ENCODE assay signal across 8 cellular contexts in the genomic region with DNA sequence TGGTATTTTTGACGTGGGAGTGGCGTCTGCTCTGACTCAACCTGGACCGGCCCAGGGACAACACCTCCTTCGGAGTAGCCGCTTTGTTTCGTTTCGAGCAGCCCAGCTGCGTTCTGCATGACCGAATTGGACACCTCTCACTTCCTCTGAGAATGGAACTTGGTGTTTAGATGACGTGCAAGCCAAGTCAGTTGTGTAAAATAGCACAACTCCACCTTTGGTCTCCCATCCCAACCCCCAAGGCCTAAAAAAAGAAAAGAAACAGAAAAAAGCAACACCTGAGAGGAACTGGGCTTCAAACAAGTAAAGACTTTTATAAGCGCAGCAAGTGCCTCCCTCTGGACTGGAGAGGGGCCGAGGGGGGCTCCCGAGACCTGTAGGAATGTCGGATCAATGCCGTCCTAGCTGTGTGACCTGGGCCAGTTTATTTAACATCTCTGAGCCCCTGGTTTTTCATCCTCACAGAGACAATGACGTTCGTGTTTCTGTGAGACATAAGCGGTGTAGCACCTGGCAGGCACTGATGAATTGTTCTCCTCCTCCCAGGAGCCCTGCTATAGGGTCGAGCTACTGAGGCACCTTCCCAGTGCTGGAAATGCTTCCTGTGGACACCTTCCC. TPM values are rescaled to one million over a fixed set of nuclear protein-coding genes. Genes with fewer than 3 reads are reported as not detected.
DNase-seq lines count a peak whose midpoint lies in the region; FAIRE-seq and TF ChIP-seq lines count a peak whose summit lies in the region.

No MANE protein-coding gene starts in this region.

- CTCF ChIA-PET in activated naive CD4-positive, alpha-beta T cell treated with anti-CD3 and anti-CD28 coated beads for 36 hours (lab: Charles Lee), result interaction anchor here (0.5 to 6.1 kb wide), 7 partner anchors 9 to 189 kb away, joined by 4 to 64 read pairs (median 47); a partner anchor contains a TSS

- H3K27me3 ChIP-seq in OCI-LY1 (ENCODE audit: insufficient read depth, low read length) (no peaks in the 10 kb centered on the region), thyroid gland (no peaks in the 10 kb centered on the region)

- no peaks in the 10 kb centered on the region for H4K20me1 ChIP-seq in OCI-LY1 (ENCODE audit: insufficient read depth, low read length)

- peak overlapping the region; percentile 84 for H3K9ac ChIP-seq in OCI-LY1 (ENCODE audit: low read length)

- DNase-seq in GM12892 (ENCODE audit: insufficient read length), result peak; percentile 65
- DNase-seq in H4 (ENCODE audit: low spot score), result peak; percentile 87
- DNase-seq in activated naive CD4-positive, alpha-beta T cell treated with anti-CD3 and anti-CD28 coated beads for 36 hours, result peak; percentile 92
- peak; percentile 50 to 95 for DNase-seq in lung microvascular endothelial cell (ENCODE audit: low read depth in 2 of 2)
- peak; percentile 93 to 94 for DNase-seq in thyroid gland
- no peak for DNase-seq in NCI-H2227 (lab: John Stamatoyannopoulos, UW; ENCODE audit: unreplicated experiment)
- DNase-seq in SW 1271 (lab: John Stamatoyannopoulos, UW), result no peak

- peak overlapping the region; percentile 74 for H3K4me3 Mint-ChIP-seq in activated naive CD4-positive, alpha-beta T cell treated with anti-CD3 and anti-CD28 coated beads for 36 hours

- H3K4me3 ChIP-seq in OCI-LY1 (ENCODE audit: low read depth, low read length, poor library complexity, severe bottlenecking) (peak overlapping the region; percentile 47), thyroid gland (replicated peaks in 1 of 3) (no peak overlapping the region)

- no peaks in the 10 kb centered on the region for H3K9me2 ChIP-seq in OCI-LY1 (ENCODE audit: low read depth, low read length)

- no peaks in the 10 kb centered on the region for H3K27me3 Mint-ChIP-seq in activated naive CD4-positive, alpha-beta T cell treated with anti-CD3 and anti-CD28 coated beads for 36 hours (ENCODE audit: low read depth)

- H3F3A ChIP-seq in OCI-LY1 (ENCODE audit: insufficient read depth, low read length), result peaks cover 7% of the 10 kb centered on the region; the same call in 1 of the 2 replicates

- peak overlapping the region; percentile 80 for H3K4me2 ChIP-seq in OCI-LY1 (ENCODE audit: low read length)

- intact Hi-C loops in activated naive CD4-positive, alpha-beta T cell treated with anti-CD3 and anti-CD28 coated beads for 36 hours (cut with micrococcal nuclease), result loop anchor here (1.0 to 2.0 kb wide), 12 partner anchors 8 to 508 kb away; a partner anchor contains a TSS
- intact Hi-C loops in thyroid gland (cut with DNase I), result loop anchor here (5.0 kb wide), 1 partner anchor 141 kb away; a partner anchor contains a TSS

- H2AFZ ChIP-seq in OCI-LY1 (ENCODE audit: low read length), result no peak overlapping the region

- FAIRE-seq in GM12892 (lab: Jason Lieb, UNC), result peak; percentile 96

- H3K9me3 ChIP-seq in OCI-LY1 (ENCODE audit: low read length) (no peaks in the 10 kb centered on the region), thyroid gland (no peaks in the 10 kb centered on the region)

- peak overlapping the region; percentile 100 for H3K27ac ChIP-seq in OCI-LY1 (ENCODE audit: low read depth, low read length, poor library complexity, severe bottlenecking)
- peak overlapping the region; percentile 75 to 93 (median 91) for H3K27ac ChIP-seq in thyroid gland

- TF ChIP-seq CTCF in OCI-LY1 (IDR thresholded peaks at IDR 0.05; ENCODE audit: low read length) (no peak), thyroid gland (IDR thresholded peaks at IDR 0.05) (no peak)

- H3K4me1 Mint-ChIP-seq in activated naive CD4-positive, alpha-beta T cell treated with anti-CD3 and anti-CD28 coated beads for 36 hours (ENCODE audit: low read depth), result peaks cover 71% of the 10 kb centered on the region

- peak overlapping the region; percentile 99 for H3K27ac Mint-ChIP-seq in activated naive CD4-positive, alpha-beta T cell treated with anti-CD3 and anti-CD28 coated beads for 36 hours

- TF ChIP-seq POLR2A in GM12892 (IDR thresholded peaks at IDR 0.05; ENCODE audit: low read depth, low read length), result peak; percentile 61
- peak in 1 of 2 donors; percentile 42 for TF ChIP-seq POLR2A in thyroid gland (IDR thresholded peaks at IDR 0.05)

- no peaks in the 10 kb centered on the region for H3K36me3 ChIP-seq in OCI-LY1 (ENCODE audit: insufficient read depth, low read length)
- no peaks in the 10 kb centered on the region for H3K36me3 ChIP-seq in thyroid gland

- WGBS in thyroid gland, 2 donors, result 28 to 35% methylated on average over 19 of the region's 19 CpGs

- H3K36me3 Mint-ChIP-seq in activated naive CD4-positive, alpha-beta T cell treated with anti-CD3 and anti-CD28 coated beads for 36 hours (ENCODE audit: low read depth), result no peaks in the 10 kb centered on the region

- peaks cover 77% of the 10 kb centered on the region for H3K4me1 ChIP-seq in OCI-LY1 (ENCODE audit: insufficient read depth, low read length, severe bottlenecking)
- H3K4me1 ChIP-seq in thyroid gland, result peaks cover 10 to 47% of the 10 kb centered on the region in 2 donors

- H3K79me2 ChIP-seq in OCI-LY1 (ENCODE audit: insufficient read depth, low read length), result no peaks in the 10 kb centered on the region

- H3K9me3 Mint-ChIP-seq in activated naive CD4-positive, alpha-beta T cell treated with anti-CD3 and anti-CD28 coated beads for 36 hours, result no peaks in the 10 kb centered on the region

RNA-seq across cellular contexts. Expression of a gene that starts 52.0 kb away (rescaled TPM):
- 30.7 TPM for polyA plus RNA-seq in GM12892 (2012; ENCODE audit: missing spikeins)
- 7.8 and 8.3 TPM in 2 replicates for total RNA-seq in H4 (2014; rRNA removed; shearing (Covaris generic))
- total RNA-seq in activated naive CD4-positive, alpha-beta T cell treated with anti-CD3 and anti-CD28 coated beads for 36 hours, result 10 to 100 TPM; 42.4 to 46.2 TPM
- total RNA-seq in lung microvascular endothelial cell, result 4.4 and 6.3 TPM in 2 replicates
- 10 to 100 TPM; 12.3 to 16.3 (median 13.5) TPM for total RNA-seq in thyroid gland

Comparison
In these comparisons a context has a peak if more than half of its experiments do, and no peak if none do; other contexts are left out.
1. DNase-seq: peak in GM12892 (single experiment), H4 (single experiment), activated naive CD4-positive, alpha-beta T cell treated with anti-CD3 and anti-CD28 coated beads for 36 hours (single experiment), lung microvascular endothelial cell (2 of 2) and thyroid gland (2 of 2); none in NCI-H2227 (single experiment) and SW 1271 (0 of 2).